17 cellular contexts compared by ENCODE assay signal in genomic region chr1:222777977-222778376, GRCh38.
DNase-seq lines count a peak whose midpoint lies in the region; ATAC-seq, FAIRE-seq and TF ChIP-seq lines count a peak whose summit lies in the region.
"Had no signal": no experiment of that assay in that cellular context is flagged by ENCODE, and none has a peak within 500 bp of the region (broad histone marks: within the 10 kb centered on the region; RNA-seq: fewer than 3 reads in every experiment).

No MANE protein-coding gene starts in this region.

- peak; percentile 74 for DNase-seq in DMS153 (lab: John Stamatoyannopoulos, UW)
- DNase-seq in NCI-H1092 treated with DMSO at 0.1 percent for 48 hours (lab: John Stamatoyannopoulos, UW), result peak; percentile 41
- DNase-seq in RWPE1 (ENCODE audit: low spot score), result peak; percentile 19
- DNase-seq in Ammon's horn (ENCODE audit: low spot score), result no peak
- no peak for DNase-seq in germinal center (ENCODE audit: low spot score)
- DNase-seq in GM03348 (ENCODE audit: low spot score), result no peak
- DNase-seq: activated CD8-positive, alpha-beta memory T cell treated with anti-CD3 and anti-CD28 coated beads, Interleukin-2, amount 10 ng/mL, durations not matched to agents 7 days and 5 days; activated naive CD4-positive, alpha-beta T cell treated with anti-CD3 and anti-CD28 coated beads, Interleukin-2, amount 50 U/mL, for 16 hours; CD8-positive, alpha-beta T cell; naive B cell; NK-92 treated with Interleukin-12 subunit alpha and Interleukin-12 subunit beta, amount 100 ng/mL, for 24 hours; right cardiac atrium had no signal

- no peak for TF ChIP-seq CTCF in RWPE1 (conservative IDR thresholded peaks at IDR 0.05; ENCODE audit: low read depth)

- CTCF ChIA-PET in RWPE1 (lab: Yijun Ruan, JAX), result no interaction called here

- no peak for ATAC-seq in GM19023 (IDR thresholded peaks at IDR 0.05; ENCODE audit: unreplicated experiment)
- ATAC-seq: activated CD8-positive, alpha-beta memory T cell treated with anti-CD3 and anti-CD28 coated beads, Interleukin-2, amount 10 ng/mL, durations not matched to agents 7 days and 5 days; CD8-positive, alpha-beta T cell; right cardiac atrium; SK-N-SH treated with all-trans-retinoic acid at 6 μM for 48 hours had no signal

- FAIRE-seq in islet of Langerhans (lab: Jason Lieb, UNC), result peak; percentile 41

- POLR2A ChIA-PET in RWPE1 (lab: Yijun Ruan, JAX; ENCODE audit: low non-redundant PET), result no interaction called here

- H3K27ac ChIP-seq in RWPE1, result no peak overlapping the region
- H3K27ac ChIP-seq: KMS-11, VCaP had no signal

Comparison
In these comparisons a context has a peak if more than half of its experiments do, and no peak if none do; other contexts are left out.
1. DNase-seq: peak in DMS153 (single experiment), NCI-H1092 treated with DMSO at 0.1 percent for 48 hours (single experiment) and RWPE1 (single experiment); none in Ammon's horn (single experiment), germinal center (single experiment) and GM03348 (single experiment).